Comparison of ENCODE assay signal across 20 cellular contexts in the genomic region with DNA sequence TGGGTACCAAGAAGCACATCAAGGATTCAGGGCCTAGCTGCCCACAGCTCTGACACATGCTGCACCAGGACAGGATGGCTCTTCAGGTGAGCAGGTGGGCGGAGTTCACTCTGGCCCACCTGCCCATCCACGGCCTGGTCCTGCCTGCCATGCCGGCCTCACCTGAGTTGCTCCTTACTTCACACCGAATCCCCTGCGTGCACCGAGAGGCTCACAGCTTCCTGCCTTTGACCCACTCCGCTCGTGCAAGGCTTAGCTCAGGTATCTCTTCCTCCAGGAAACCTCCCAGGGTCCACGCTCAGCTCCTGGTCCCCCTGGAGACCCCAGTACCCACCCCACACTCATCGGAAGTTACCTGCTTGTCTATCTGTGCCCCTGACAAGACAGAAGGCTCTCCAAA.
"Had no signal": no experiment of that assay in that cellular context is flagged by ENCODE, and none has a peak within 500 bp of the region (broad histone marks: within the 10 kb centered on the region; RNA-seq: fewer than 3 reads in every experiment).

No MANE protein-coding gene starts in this region.

- H3K36me3 Mint-ChIP-seq: natural killer cell treated with Interleukin-12 subunit alpha and Interleukin-12 subunit beta and Interleukin-15 and Interleukin-18, amount 100 ng/mL, for 72 hours had no signal

- H3K9me3 Mint-ChIP-seq: central memory CD8-positive, alpha-beta T cell; natural killer cell treated with Interleukin-12 subunit alpha and Interleukin-12 subunit beta and Interleukin-15 and Interleukin-18, amount 100 ng/mL, for 72 hours had no signal

- DNase-seq: cortex of kidney; dorsolateral prefrontal cortex; effector memory CD4-positive, alpha-beta T cell; gastrocnemius medialis; heart right ventricle; hypothalamus; kidney glomerular epithelial cell; midbrain; psoas muscle; retina; stimulated activated naive CD4-positive, alpha-beta T cell treated with Interleukin-2 at 50 U/mL for 16 hours; testis had no signal

- H3K27ac ChIP-seq: dorsolateral prefrontal cortex, epithelial cell of prostate, esophagus muscularis mucosa, gastrocnemius medialis, heart right ventricle, parathyroid adenoma, psoas muscle, skin epidermis, testis, tibial nerve had no signal

- H3K27ac Mint-ChIP-seq: natural killer cell treated with Interleukin-12 subunit alpha and Interleukin-12 subunit beta and Interleukin-15 and Interleukin-18, amount 100 ng/mL, for 72 hours had no signal

- H3K4me3 Mint-ChIP-seq: central memory CD8-positive, alpha-beta T cell; natural killer cell treated with Interleukin-12 subunit alpha and Interleukin-12 subunit beta and Interleukin-15 and Interleukin-18, amount 100 ng/mL, for 72 hours had no signal

- H3K9ac ChIP-seq: parathyroid adenoma had no signal

- H3K9me3 ChIP-seq: esophagus muscularis mucosa, gastrocnemius medialis, heart right ventricle, psoas muscle, testis, tibial nerve had no signal

- H3K4me3 ChIP-seq: dorsolateral prefrontal cortex, esophagus muscularis mucosa, gastrocnemius medialis, heart right ventricle, psoas muscle, skin epidermis, testis, tibial nerve had no signal

- H3K79me2 ChIP-seq: parathyroid adenoma had no signal

- H2AFZ ChIP-seq: parathyroid adenoma had no signal

- H3K36me3 ChIP-seq: esophagus muscularis mucosa, gastrocnemius medialis, heart right ventricle, tibial nerve had no signal

- ATAC-seq: gastrocnemius medialis; natural killer cell treated with Interleukin-12 subunit alpha and Interleukin-12 subunit beta and Interleukin-15 and Interleukin-18, amount 100 ng/mL, for 72 hours; psoas muscle; sciatic nerve had no signal

- H3K27me3 ChIP-seq: esophagus muscularis mucosa, gastrocnemius medialis, testis, tibial nerve had no signal

- H3K4me1 ChIP-seq: esophagus muscularis mucosa, gastrocnemius medialis, heart right ventricle, parathyroid adenoma, psoas muscle, testis had no signal
